15 cellular contexts compared by ENCODE assay signal in the genomic region with DNA sequence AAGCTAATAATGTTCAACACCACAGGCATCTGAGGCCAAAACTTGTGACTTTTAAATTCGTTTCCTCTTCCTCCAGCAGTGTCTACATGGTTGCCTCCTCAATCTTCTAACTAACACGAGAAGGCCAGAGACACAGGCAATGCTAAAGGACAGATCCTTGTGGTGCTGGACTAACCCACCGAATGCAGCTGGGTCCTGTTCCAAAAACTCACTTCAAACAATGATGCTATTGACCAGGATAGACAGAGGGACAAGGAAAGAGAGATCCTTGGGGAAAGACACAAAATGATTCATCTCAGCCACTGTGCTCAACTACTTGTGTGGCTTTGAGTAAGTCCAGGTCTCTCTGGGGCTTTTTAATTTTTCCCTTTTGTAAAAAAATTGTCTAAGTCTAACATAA.
A peak's percentile ranks its signal among the peaks of the same experiment; 100 is the strongest.
DNase-seq lines count a peak whose midpoint lies in the region; ATAC-seq and TF ChIP-seq lines count a peak whose summit lies in the region.
"Had no signal": no experiment of that assay in that cellular context is flagged by ENCODE, and none has a peak within 500 bp of the region (broad histone marks: within the 10 kb centered on the region; RNA-seq: fewer than 3 reads in every experiment).

No MANE protein-coding gene starts in this region.

- no peak overlapping the region for H2BK120ac ChIP-seq in trophoblast cell (ENCODE audit: insufficient read depth, low read length, poor library complexity)

- no peak overlapping the region for H3K4me2 ChIP-seq in trophoblast cell (ENCODE audit: low read length)

- no peaks in the 10 kb centered on the region for H3K9me3 ChIP-seq in trophoblast cell (ENCODE audit: insufficient read depth, low read depth, low read length)
- H3K9me3 ChIP-seq in transverse colon, result no peaks in the 10 kb centered on the region
- H3K9me3 ChIP-seq in right atrium auricular region, result no peaks in the 10 kb centered on the region
- H3K9me3 ChIP-seq: BE2C had no signal

- peaks cover 25 to 41% of the 10 kb centered on the region in 2 experiments for H3K4me1 ChIP-seq in trophoblast cell (ENCODE audit: control insufficient read depth in 1 of 2, insufficient read depth in 2 of 2, low read length in 2 of 2)
- peaks cover 6 to 49% (median 25%) of the 10 kb centered on the region in 4 donors for H3K4me1 ChIP-seq in transverse colon
- H3K4me1 ChIP-seq in right atrium auricular region, result peaks cover 0 to 7% of the 10 kb centered on the region in 2 donors

- H3K23ac ChIP-seq in trophoblast cell (ENCODE audit: low read length), result peak overlapping the region; percentile 41

- no peak overlapping the region for H2AFZ ChIP-seq in trophoblast cell (ENCODE audit: insufficient read depth, low read length, poor library complexity)

- peaks cover 12% of the 10 kb centered on the region for H3K27me3 Mint-ChIP-seq in dendritic cell treated with granulocyte-macrophage colony-stimulating factor and Interleukin-4, amounts not matched to agents 40 ng/mL and 50 ng/mL, for 4 days
- H3K27me3 Mint-ChIP-seq: IgD-negative memory B cell had no signal

- WGBS in trophoblast cell (ENCODE audit: extremely low coverage, insufficient coverage, insufficient read length), result no CpG with 5 or more reads among the region's 3 CpGs
- WGBS in transverse colon (ENCODE audit: low coverage in 1 of 2), 2 donors, result 74 to 80% methylated on average over 1 to 3 of the region's 3 CpGs

- no peak overlapping the region for H4K91ac ChIP-seq in trophoblast cell (ENCODE audit: low read depth, low read length)

- H3K27ac ChIP-seq in trophoblast cell (ENCODE audit: low read depth, low read length) (no peak overlapping the region), transverse colon (peak overlapping the region in 3 of 4 donors; percentile 9 to 70 (median 32)), right atrium auricular region (no peak overlapping the region)

- H3K4me3 Mint-ChIP-seq in dendritic cell treated with granulocyte-macrophage colony-stimulating factor and Interleukin-4, amounts not matched to agents 40 ng/mL and 50 ng/mL, for 4 days, result no peak overlapping the region
- H3K4me3 Mint-ChIP-seq: CD8-positive, alpha-beta memory T cell had no signal

- no peak overlapping the region for H3K14ac ChIP-seq in trophoblast cell (ENCODE audit: low read length)

- no peaks in the 10 kb centered on the region for H3K9me3 Mint-ChIP-seq in dendritic cell treated with granulocyte-macrophage colony-stimulating factor and Interleukin-4, amounts not matched to agents 40 ng/mL and 50 ng/mL, for 4 days
- H3K9me3 Mint-ChIP-seq: CD8-positive, alpha-beta memory T cell; IgD-negative memory B cell had no signal

- intact Hi-C loops in dendritic cell treated with granulocyte-macrophage colony-stimulating factor and Interleukin-4, amounts not matched to agents 40 ng/mL and 50 ng/mL, for 4 days (cut with micrococcal nuclease), result no loop called here
- intact Hi-C loops in transverse colon (cut with DNase I; ENCODE audit: low total_unique reads), result no loop called here

- TF ChIP-seq CTCF in transverse colon (IDR thresholded peaks at IDR 0.05) (no peak), right atrium auricular region (IDR thresholded peaks at IDR 0.05) (no peak)

- in situ Hi-C loops in transverse colon (cut with MboI; ENCODE audit: low pct_ligation_motif_present in 1 of 4, low pct_unique_long_range_greater_than_20kb in 1 of 4, low sequenced_read_pairs in 3 of 4), result no loop called here

- H3K4me3 ChIP-seq in trophoblast cell (ENCODE audit: low read depth, low read length) (no peak overlapping the region), transverse colon (no peak overlapping the region), right atrium auricular region (no peak overlapping the region)

- H2AK5ac ChIP-seq in trophoblast cell (ENCODE audit: low read length), result no peak overlapping the region

- H3K27ac Mint-ChIP-seq in dendritic cell treated with granulocyte-macrophage colony-stimulating factor and Interleukin-4, amounts not matched to agents 40 ng/mL and 50 ng/mL, for 4 days, result peak overlapping the region; percentile 82
- H3K27ac Mint-ChIP-seq: CD8-positive, alpha-beta memory T cell; IgD-negative memory B cell had no signal

- H3K79me1 ChIP-seq in trophoblast cell (ENCODE audit: low read length), result peaks cover 14% of the 10 kb centered on the region

- H3K27me3 ChIP-seq in trophoblast cell (ENCODE audit: insufficient read depth, low read length), result no peaks in the 10 kb centered on the region
- H3K27me3 ChIP-seq in transverse colon, result no peaks in the 10 kb centered on the region
- no peaks in the 10 kb centered on the region for H3K27me3 ChIP-seq in right atrium auricular region
- H3K27me3 ChIP-seq: BE2C had no signal

- peaks cover 33% of the 10 kb centered on the region for H3K4me1 Mint-ChIP-seq in dendritic cell treated with granulocyte-macrophage colony-stimulating factor and Interleukin-4, amounts not matched to agents 40 ng/mL and 50 ng/mL, for 4 days (ENCODE audit: low read depth)
- H3K4me1 Mint-ChIP-seq: CD8-positive, alpha-beta memory T cell had no signal

- TF ChIP-seq EP300 in transverse colon (IDR thresholded peaks at IDR 0.05; ENCODE audit: low read depth), result no peak

- H4K12ac ChIP-seq in trophoblast cell (ENCODE audit: low read depth, low read length), result no peak overlapping the region

- H3K18ac ChIP-seq in trophoblast cell (ENCODE audit: low read length), result no peak overlapping the region

- DNase-seq in HT1080 (ENCODE audit: low read depth) (peak; percentile 63), trophoblast cell (no peak), transverse colon (no peak), NCI-H2227 (lab: John Stamatoyannopoulos, UW; ENCODE audit: unreplicated experiment) (no peak), right atrium auricular region (ENCODE audit: low spot score) (no peak)
- DNase-seq: BE2C; CD8-positive, alpha-beta memory T cell; NCI-H1436; NCI-H2081; NCI-H2227 treated with DMSO at 0.1 percent for 48 hours; Right ventricle myocardium superior had no signal

- H3K36me3 Mint-ChIP-seq in dendritic cell treated with granulocyte-macrophage colony-stimulating factor and Interleukin-4, amounts not matched to agents 40 ng/mL and 50 ng/mL, for 4 days (ENCODE audit: low read depth), result no peaks in the 10 kb centered on the region
- H3K36me3 Mint-ChIP-seq: CD8-positive, alpha-beta memory T cell; IgD-negative memory B cell had no signal

- ATAC-seq in HG03135 (IDR thresholded peaks at IDR 0.05; ENCODE audit: unreplicated experiment), result no peak
- ATAC-seq: SK-N-SH treated with all-trans-retinoic acid at 6 μM for 48 hours had no signal

- no peak overlapping the region for H2BK12ac ChIP-seq in trophoblast cell (ENCODE audit: low read length)

- no peak overlapping the region for H3K9ac ChIP-seq in trophoblast cell (ENCODE audit: low read length)

- H4K8ac ChIP-seq in trophoblast cell (ENCODE audit: low read depth, low read length), result no peak overlapping the region

- H3K4ac ChIP-seq in trophoblast cell (ENCODE audit: low read depth, low read length), result peak overlapping the region; percentile 27

- peaks cover 10% of the 10 kb centered on the region for H3K79me2 ChIP-seq in trophoblast cell (ENCODE audit: control insufficient read depth, insufficient read depth, low read length, poor library complexity)

- no peak for TF ChIP-seq POLR2A in transverse colon (IDR thresholded peaks at IDR 0.05)

- peaks cover 0 to 3% of the 10 kb centered on the region in 2 experiments for H3K36me3 ChIP-seq in trophoblast cell (ENCODE audit: control insufficient read depth in 1 of 2, insufficient read depth in 2 of 2, low read length in 2 of 2)
- H3K36me3 ChIP-seq in transverse colon, result no peaks in the 10 kb centered on the region
- H3K36me3 ChIP-seq in right atrium auricular region, result no peaks in the 10 kb centered on the region
- H3K36me3 ChIP-seq: BE2C had no signal

- no peak overlapping the region for H2BK5ac ChIP-seq in trophoblast cell (ENCODE audit: low read depth, low read length, poor library complexity)

Comparison
In these comparisons a context has a peak if more than half of its experiments do, and no peak if none do; other contexts are left out.
1. H3K27ac ChIP-seq: peak in transverse colon (3 of 4); none in trophoblast cell (single experiment) and right atrium auricular region (0 of 2).